8 cellular contexts compared by ENCODE assay signal in genomic region chr19:40801449-40802299, GRCh38. TPM values are rescaled to one million over a fixed set of nuclear protein-coding genes. Genes with fewer than 3 reads are reported as not detected.
DNase-seq lines count a peak whose midpoint lies in the region; ATAC-seq and TF ChIP-seq lines count a peak whose summit lies in the region.

No MANE protein-coding gene starts in this region.

- H3K56ac ChIP-seq in IMR-90 (ENCODE audit: extremely low read depth, insufficient read depth, low read length), result no peak overlapping the region

- 0 out of 2 replicates have a peak overlapping the region, but pooled peaks have one; percentile 3 for H3K4ac ChIP-seq in IMR-90 (ENCODE audit: low read depth, low read length)

- H2AFZ ChIP-seq in IMR-90 (replicated peaks; ENCODE audit: low read length, poor library complexity), result peak overlapping the region; percentile 10

- CTCF ChIA-PET in AG04449 (lab: Yijun Ruan, JAX), result interaction anchor here (0.5 to 0.8 kb wide), 3 partner anchors 11 to 139 kb away, joined by 3 to 4 read pairs (median 3); no protein-coding TSS in a partner anchor
- CTCF ChIA-PET in IMR-90 (lab: Yijun Ruan, JAX), result no interaction called here

- H4K5ac ChIP-seq in IMR-90 (ENCODE audit: low read depth, low read length), result no peak overlapping the region

- H3K9me3 ChIP-seq in IMR-90 (ENCODE audit: control insufficient read depth, insufficient read depth, low read length) (no peaks in the 10 kb centered on the region), colonic mucosa (no peaks in the 10 kb centered on the region)

- H3K27me3 ChIP-seq in IMR-90 (ENCODE audit: control insufficient read depth, insufficient read depth, low read length) (no peaks in the 10 kb centered on the region), colonic mucosa (no peaks in the 10 kb centered on the region)

- peak overlapping the region; percentile 1 for H2AK9ac ChIP-seq in IMR-90 (replicated peaks; ENCODE audit: low read depth, low read length, poor library complexity)

- no peak for TF ChIP-seq POLR2A in IMR-90 (IDR thresholded peaks at IDR 0.05; ENCODE audit: low read depth, low read length)

- H4K91ac ChIP-seq in IMR-90 (ENCODE audit: insufficient read depth, low read depth, low read length), result no peak overlapping the region

- H3K4me3 ChIP-seq in AG04449 (ENCODE audit: low read depth, low read length) (peak overlapping the region; percentile 86), IMR-90 (ENCODE audit: insufficient read depth, low read depth, low read length) (no peak overlapping the region; the same call in 1 of the 2 replicates), colonic mucosa (no peak overlapping the region)

- peak overlapping the region; percentile 2; the same call in 1 of the 2 replicates for H3K14ac ChIP-seq in IMR-90 (replicated peaks; ENCODE audit: low read depth, low read length)

- peaks cover 36% of the 10 kb centered on the region for H3K9me1 ChIP-seq in IMR-90 (ENCODE audit: insufficient read depth, low read length)

- H3K4me1 ChIP-seq in IMR-90 (ENCODE audit: control insufficient read depth, insufficient read depth, low read length) (peaks cover 40% of the 10 kb centered on the region), colonic mucosa (peaks cover 57% of the 10 kb centered on the region)

- H3K4me1 Mint-ChIP-seq in natural killer cell treated with Interleukin-12 subunit alpha and Interleukin-12 subunit beta and Interleukin-15 and Interleukin-18, amount 100 ng/mL, for 72 hours (ENCODE audit: low read depth in 2 of 2), result peaks cover 80 to 81% of the 10 kb centered on the region in 2 donors

- peak overlapping the region; percentile 82 for H3K23ac ChIP-seq in IMR-90 (ENCODE audit: low read depth, low read length)

- BruUV-seq in IMR-90 (replicated peaks; lab: Mats Ljungman, UMichigan), result no TSS peak

- H4K8ac ChIP-seq in IMR-90 (ENCODE audit: low read depth in 2 of 2, low read length in 2 of 2), result no peak overlapping the region

- in situ Hi-C loops in IMR-90 (cut with MboI; ENCODE audit: low sequenced_read_pairs), result no loop called here

- dilution Hi-C loops in IMR-90 (cut with HindIII; ENCODE audit: low sequenced_read_pairs, unreplicated experiment), result no loop called here

- peaks cover 8 to 78% of the 10 kb centered on the region in 2 experiments; a peak in 3 of 4 replicates for H3K79me1 ChIP-seq in IMR-90 (ENCODE audit: low read depth in 1 of 2, low read length in 2 of 2)

- ATAC-seq in IMR-90 (ENCODE audit: low read depth) (no peak), HG03442 (IDR thresholded peaks at IDR 0.05; ENCODE audit: unreplicated experiment) (no peak), HG03354 (IDR thresholded peaks at IDR 0.05; ENCODE audit: poor library complexity, severe bottlenecking, unreplicated experiment) (no peak)
- no peak for ATAC-seq in natural killer cell treated with Interleukin-12 subunit alpha and Interleukin-12 subunit beta and Interleukin-15 and Interleukin-18, amount 100 ng/mL, for 72 hours

- H3K27ac ChIP-seq in IMR-90 (ENCODE audit: insufficient read depth, low read length) (peak overlapping the region; percentile 18; the same call in 1 of the 2 replicates), colonic mucosa (peak overlapping the region; percentile 82)

- H4K20me1 ChIP-seq in IMR-90 (ENCODE audit: insufficient read depth, low read length), result peaks cover 70% of the 10 kb centered on the region

- H3K18ac ChIP-seq in IMR-90 (ENCODE audit: low read depth, low read length), result no peak overlapping the region

- no peak overlapping the region for H2BK20ac ChIP-seq in IMR-90 (ENCODE audit: low read depth, low read length)

- H2AK5ac ChIP-seq in IMR-90 (ENCODE audit: low read depth, low read length), result 0 out of 2 replicates have a peak overlapping the region, but pooled peaks have one; percentile 9

- H3K27me3 Mint-ChIP-seq in natural killer cell treated with Interleukin-12 subunit alpha and Interleukin-12 subunit beta and Interleukin-15 and Interleukin-18, amount 100 ng/mL, for 72 hours, result no peaks in the 10 kb centered on the region

- peak overlapping the region; percentile 44 for H3K9ac ChIP-seq in IMR-90 (ENCODE audit: low read depth, low read length)
- H3K9ac ChIP-seq in colonic mucosa (ENCODE audit: low read depth in 2 of 2, low read length in 2 of 2), result peak overlapping the region; percentile 44 to 85

- H3K4me3 Mint-ChIP-seq in natural killer cell treated with Interleukin-12 subunit alpha and Interleukin-12 subunit beta and Interleukin-15 and Interleukin-18, amount 100 ng/mL, for 72 hours, result peak overlapping the region; percentile 94

- no peak for DNase-seq in AG04449 (ENCODE audit: low read depth, low spot score)
- DNase-seq in IMR-90, result no peak
- DNase-seq in colonic mucosa, result no peak
- no peak for DNase-seq in natural killer cell treated with Interleukin-12 subunit alpha and Interleukin-12 subunit beta and Interleukin-15 and Interleukin-18, amount 100 ng/mL, for 72 hours (ENCODE audit: low spot score)
- DNase-seq in NCI-H187 treated with DMSO at 0.1 percent for 48 hours (lab: John Stamatoyannopoulos, UW), result no peak
- no peak for DNase-seq in NCI-H748 treated with DMSO at 0.1 percent for 48 hours (lab: John Stamatoyannopoulos, UW)

- H2BK15ac ChIP-seq in IMR-90 (ENCODE audit: low read depth, low read length), result no peak overlapping the region

- POLR2A ChIA-PET in AG04449 (lab: Yijun Ruan, JAX), result interaction anchor here (1.1 to 1.4 kb wide), 2 partner anchors 23 to 110 kb away, joined by 4 read pairs; partner anchors contain the start of gene RAB4B
- POLR2A ChIA-PET in IMR-90 (lab: Charles Lee; ENCODE audit: unreplicated experiment), result interaction anchor here (0.5 to 0.7 kb wide), 2 partner anchors 19 to 141 kb away, joined by 4 to 11 read pairs; no protein-coding TSS in a partner anchor

- WGBS in IMR-90 (ENCODE audit: extremely low coverage in 2 of 2, insufficient read length in 1 of 2), 2 experiments, result 58% methylated on average over 4 of the region's 13 CpGs; no CpG with 5 or more reads in 1 of the 2 experiments

- peak overlapping the region; percentile 87 to 97 for H3K27ac Mint-ChIP-seq in natural killer cell treated with Interleukin-12 subunit alpha and Interleukin-12 subunit beta and Interleukin-15 and Interleukin-18, amount 100 ng/mL, for 72 hours

- peaks cover 16% of the 10 kb centered on the region for H3K36me3 Mint-ChIP-seq in natural killer cell treated with Interleukin-12 subunit alpha and Interleukin-12 subunit beta and Interleukin-15 and Interleukin-18, amount 100 ng/mL, for 72 hours

- H2BK5ac ChIP-seq in IMR-90 (ENCODE audit: low read depth, low read length, poor library complexity, severe bottlenecking), result no peak overlapping the region

- no peak for TF ChIP-seq RAD21 in IMR-90 (IDR thresholded peaks at IDR 0.05; ENCODE audit: low read length)

- H2BK120ac ChIP-seq in IMR-90 (ENCODE audit: low read depth, low read length), result no peak overlapping the region

- peak overlapping the region; percentile 81 for H3K4me2 ChIP-seq in IMR-90 (ENCODE audit: low read depth, low read length)

- no peak for TF ChIP-seq CTCF in AG04449 (IDR thresholded peaks at IDR 0.05; ENCODE audit: insufficient read depth, low read length, missing control alignments)
- TF ChIP-seq CTCF in IMR-90 (conservative IDR thresholded peaks at IDR 0.05; ENCODE audit: low read depth, low read length), result no peak
- no peak for TF ChIP-seq CTCF in colonic mucosa (IDR thresholded peaks at IDR 0.05)

- intact Hi-C loops in IMR-90 (cut with micrococcal nuclease), result no loop called here
- intact Hi-C loops in colonic mucosa (cut with DNase I), result no loop called here

- H3K9me3 Mint-ChIP-seq in natural killer cell treated with Interleukin-12 subunit alpha and Interleukin-12 subunit beta and Interleukin-15 and Interleukin-18, amount 100 ng/mL, for 72 hours, result no peaks in the 10 kb centered on the region

- H3K36me3 ChIP-seq in IMR-90 (ENCODE audit: control insufficient read depth, insufficient read depth, low read length) (peaks cover 44% of the 10 kb centered on the region), colonic mucosa (no peaks in the 10 kb centered on the region)

RNA-seq across cellular contexts. Expression of gene EGLN2, which starts 2.7 kb away (rescaled TPM):
- total RNA-seq in IMR-90 (2012; rRNA removed) (50.5 and 54.1 TPM in 2 replicates), colonic mucosa (10 to 100 TPM; 67.3 to 87.8 TPM)
- 60.2 and 62.7 TPM in 2 replicates for polyA plus RNA-seq in IMR-90 (2012; rRNA removed)
- polyA plus RNA-seq in IMR-90 (2012; cell fraction: cytosol; rRNA removed), result 39.4 and 78.4 TPM in 2 replicates
- polyA plus RNA-seq in IMR-90 (2012; cell fraction: nucleus; rRNA removed; ENCODE audit: low replicate concordance), result 64.4 and 149 TPM in 2 replicates
- 100 to 1,000 TPM; 119 to 136 TPM for total RNA-seq in natural killer cell treated with Interleukin-12 subunit alpha and Interleukin-12 subunit beta and Interleukin-15 and Interleukin-18, amount 100 ng/mL, for 72 hours

RNA-seq across cellular contexts. Expression of gene RAB4B, which starts 23.6 kb away (rescaled TPM):
- total RNA-seq in IMR-90 (2012; rRNA removed) (7.9 and 8.3 TPM in 2 replicates), colonic mucosa (10 to 100 TPM; 42.3 to 53.4 TPM)
- polyA plus RNA-seq in IMR-90 (2012; rRNA removed), result 21.4 and 25.9 TPM in 2 replicates
- 49.0 and 50.2 TPM in 2 replicates for polyA plus RNA-seq in IMR-90 (2012; cell fraction: cytosol; rRNA removed)
- 34.1 and 62.8 TPM in 2 replicates for polyA plus RNA-seq in IMR-90 (2012; cell fraction: nucleus; rRNA removed; ENCODE audit: low replicate concordance)
- total RNA-seq in natural killer cell treated with Interleukin-12 subunit alpha and Interleukin-12 subunit beta and Interleukin-15 and Interleukin-18, amount 100 ng/mL, for 72 hours, result 100 to 1,000 TPM in 1 of 2 donors, 10 to 100 TPM in 1; 83.3 to 128 TPM

RNA-seq across cellular contexts. Expression of gene MIA, which starts 26.4 kb away (rescaled TPM):
- total RNA-seq in IMR-90 (2012; rRNA removed) (not detected in 2 replicates), colonic mucosa (1 to 10 TPM; 1.0 to 3.6 TPM)
- 0.44 TPM in 1 of 2 replicates, not detected in the other for polyA plus RNA-seq in IMR-90 (2012; rRNA removed)
- 0.24 and 1.6 TPM in 2 replicates for polyA plus RNA-seq in IMR-90 (2012; cell fraction: cytosol; rRNA removed)
- 0.64 TPM in 1 of 2 replicates, not detected in the other for polyA plus RNA-seq in IMR-90 (2012; cell fraction: nucleus; rRNA removed; ENCODE audit: low replicate concordance)
- total RNA-seq in natural killer cell treated with Interleukin-12 subunit alpha and Interleukin-12 subunit beta and Interleukin-15 and Interleukin-18, amount 100 ng/mL, for 72 hours, result 1 to 10 TPM; 1.1 to 2.4 TPM

RNA-seq across cellular contexts. Expression of gene CYP2A6, which starts 48.6 kb away (rescaled TPM):
- total RNA-seq in IMR-90 (2012; rRNA removed) (not detected in 2 replicates), colonic mucosa (1 to 10 TPM in 1 of 2 donors, not detected in 1; 1.4 TPM)
- not detected in 2 replicates for polyA plus RNA-seq in IMR-90 (2012; rRNA removed)
- not detected in 2 replicates for polyA plus RNA-seq in IMR-90 (2012; cell fraction: cytosol; rRNA removed)
- polyA plus RNA-seq in IMR-90 (2012; cell fraction: nucleus; rRNA removed; ENCODE audit: low replicate concordance), result not detected in 2 replicates
- total RNA-seq in natural killer cell treated with Interleukin-12 subunit alpha and Interleukin-12 subunit beta and Interleukin-15 and Interleukin-18, amount 100 ng/mL, for 72 hours, result not detected

RNA-seq across cellular contexts. Expression of gene SNRPA, which starts 50.7 kb away (rescaled TPM):
- 28.3 and 30.3 TPM in 2 replicates for total RNA-seq in IMR-90 (2012; rRNA removed)
- 81.3 and 158 TPM in 2 replicates for polyA plus RNA-seq in IMR-90 (2012; rRNA removed)
- 89.7 and 101 TPM in 2 replicates for polyA plus RNA-seq in IMR-90 (2012; cell fraction: cytosol; rRNA removed)
- polyA plus RNA-seq in IMR-90 (2012; cell fraction: nucleus; rRNA removed; ENCODE audit: low replicate concordance), result 76.5 and 101 TPM in 2 replicates
- total RNA-seq in colonic mucosa, result 100 to 1,000 TPM in 1 of 2 donors, 10 to 100 TPM in 1; 56.0 to 126 TPM
- total RNA-seq in natural killer cell treated with Interleukin-12 subunit alpha and Interleukin-12 subunit beta and Interleukin-15 and Interleukin-18, amount 100 ng/mL, for 72 hours, result 100 to 1,000 TPM in 1 of 2 donors, 10 to 100 TPM in 1; 95.5 to 191 TPM
